ENCODE assay signal across 1 cellular context in the genomic region with DNA sequence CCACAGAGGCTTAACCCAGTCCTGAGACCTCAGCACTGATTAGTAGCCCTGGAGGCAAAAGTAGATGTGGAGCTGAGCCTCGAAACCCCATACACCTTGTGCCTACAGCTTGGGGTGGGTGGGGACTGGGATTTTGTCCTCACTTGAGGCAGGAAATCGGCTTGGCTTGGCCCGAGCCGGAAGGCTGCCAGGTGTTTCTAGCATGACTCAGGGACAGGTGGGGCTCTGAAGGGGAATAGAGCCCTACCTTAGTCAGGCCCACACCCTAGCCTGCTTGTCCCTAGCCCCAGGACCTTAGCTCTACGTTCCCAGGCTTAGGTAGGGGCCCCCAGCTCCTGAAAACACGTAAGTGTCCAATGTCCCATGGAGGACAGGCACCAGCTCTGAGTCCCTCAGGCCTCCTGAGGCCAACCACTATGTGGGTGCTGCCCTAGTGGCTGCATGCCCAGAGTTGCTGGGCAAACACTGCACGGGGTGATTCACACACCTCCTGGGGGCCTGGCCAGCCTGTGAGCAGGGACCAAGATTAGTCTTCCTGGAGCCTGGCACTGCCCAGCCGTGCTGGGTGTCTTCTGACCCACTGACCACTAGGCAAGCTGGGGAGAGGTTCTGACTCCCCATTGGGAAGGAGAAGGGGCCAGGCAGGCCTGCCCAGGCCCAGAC.
TF ChIP-seq lines count a peak whose summit lies in the region.

No MANE protein-coding gene starts in this region.

TF ChIP-seq in GM12878, 131 proteins besides CTCF, POLR2A, EP300 and RAD21 (continued from another document):
- TF ChIP-seq, protein P1, sequence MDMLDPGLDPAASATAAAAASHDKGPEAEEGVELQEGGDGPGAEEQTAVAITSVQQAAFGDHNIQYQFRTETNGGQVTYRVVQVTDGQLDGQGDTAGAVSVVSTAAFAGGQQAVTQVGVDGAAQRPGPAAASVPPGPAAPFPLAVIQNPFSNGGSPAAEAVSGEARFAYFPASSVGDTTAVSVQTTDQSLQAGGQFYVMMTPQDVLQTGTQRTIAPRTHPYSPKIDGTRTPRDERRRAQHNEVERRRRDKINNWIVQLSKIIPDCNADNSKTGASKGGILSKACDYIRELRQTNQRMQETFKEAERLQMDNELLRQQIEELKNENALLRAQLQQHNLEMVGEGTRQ (IDR thresholded peaks at IDR 0.05; ENCODE audit: borderline replicate concordance, low read depth, low read length): no peak
- TF ChIP-seq, protein P2, sequence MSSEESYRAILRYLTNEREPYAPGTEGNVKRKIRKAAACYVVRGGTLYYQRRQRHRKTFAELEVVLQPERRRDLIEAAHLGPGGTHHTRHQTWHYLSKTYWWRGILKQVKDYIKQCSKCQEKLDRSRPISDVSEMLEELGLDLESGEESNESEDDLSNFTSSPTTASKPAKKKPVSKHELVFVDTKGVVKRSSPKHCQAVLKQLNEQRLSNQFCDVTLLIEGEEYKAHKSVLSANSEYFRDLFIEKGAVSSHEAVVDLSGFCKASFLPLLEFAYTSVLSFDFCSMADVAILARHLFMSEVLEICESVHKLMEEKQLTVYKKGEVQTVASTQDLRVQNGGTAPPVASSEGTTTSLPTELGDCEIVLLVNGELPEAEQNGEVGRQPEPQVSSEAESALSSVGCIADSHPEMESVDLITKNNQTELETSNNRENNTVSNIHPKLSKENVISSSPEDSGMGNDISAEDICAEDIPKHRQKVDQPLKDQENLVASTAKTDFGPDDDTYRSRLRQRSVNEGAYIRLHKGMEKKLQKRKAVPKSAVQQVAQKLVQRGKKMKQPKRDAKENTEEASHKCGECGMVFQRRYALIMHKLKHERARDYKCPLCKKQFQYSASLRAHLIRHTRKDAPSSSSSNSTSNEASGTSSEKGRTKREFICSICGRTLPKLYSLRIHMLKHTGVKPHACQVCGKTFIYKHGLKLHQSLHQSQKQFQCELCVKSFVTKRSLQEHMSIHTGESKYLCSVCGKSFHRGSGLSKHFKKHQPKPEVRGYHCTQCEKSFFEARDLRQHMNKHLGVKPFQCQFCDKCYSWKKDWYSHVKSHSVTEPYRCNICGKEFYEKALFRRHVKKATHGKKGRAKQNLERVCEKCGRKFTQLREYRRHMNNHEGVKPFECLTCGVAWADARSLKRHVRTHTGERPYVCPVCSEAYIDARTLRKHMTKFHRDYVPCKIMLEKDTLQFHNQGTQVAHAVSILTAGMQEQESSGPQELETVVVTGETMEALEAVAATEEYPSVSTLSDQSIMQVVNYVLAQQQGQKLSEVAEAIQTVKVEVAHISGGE (CRISPR knock-in tag; IDR thresholded peaks at IDR 0.05): no peak
- TF ChIP-seq FOXM1 (IDR thresholded peaks at IDR 0.05; ENCODE audit: low read depth, low read length) (no peak), CEBPB (IDR thresholded peaks at IDR 0.05; ENCODE audit: borderline replicate concordance in 1 of 2, low read depth in 2 of 2, low read length in 2 of 2) (no peak), ETV6 (conservative IDR thresholded peaks at IDR 0.05 in 1 of 2, IDR thresholded peaks at IDR 0.05 in 1 of 2; ENCODE audit: borderline replicate concordance in 1 of 2, low read depth in 1 of 2) (no peak)
- TF ChIP-seq, protein P3, sequence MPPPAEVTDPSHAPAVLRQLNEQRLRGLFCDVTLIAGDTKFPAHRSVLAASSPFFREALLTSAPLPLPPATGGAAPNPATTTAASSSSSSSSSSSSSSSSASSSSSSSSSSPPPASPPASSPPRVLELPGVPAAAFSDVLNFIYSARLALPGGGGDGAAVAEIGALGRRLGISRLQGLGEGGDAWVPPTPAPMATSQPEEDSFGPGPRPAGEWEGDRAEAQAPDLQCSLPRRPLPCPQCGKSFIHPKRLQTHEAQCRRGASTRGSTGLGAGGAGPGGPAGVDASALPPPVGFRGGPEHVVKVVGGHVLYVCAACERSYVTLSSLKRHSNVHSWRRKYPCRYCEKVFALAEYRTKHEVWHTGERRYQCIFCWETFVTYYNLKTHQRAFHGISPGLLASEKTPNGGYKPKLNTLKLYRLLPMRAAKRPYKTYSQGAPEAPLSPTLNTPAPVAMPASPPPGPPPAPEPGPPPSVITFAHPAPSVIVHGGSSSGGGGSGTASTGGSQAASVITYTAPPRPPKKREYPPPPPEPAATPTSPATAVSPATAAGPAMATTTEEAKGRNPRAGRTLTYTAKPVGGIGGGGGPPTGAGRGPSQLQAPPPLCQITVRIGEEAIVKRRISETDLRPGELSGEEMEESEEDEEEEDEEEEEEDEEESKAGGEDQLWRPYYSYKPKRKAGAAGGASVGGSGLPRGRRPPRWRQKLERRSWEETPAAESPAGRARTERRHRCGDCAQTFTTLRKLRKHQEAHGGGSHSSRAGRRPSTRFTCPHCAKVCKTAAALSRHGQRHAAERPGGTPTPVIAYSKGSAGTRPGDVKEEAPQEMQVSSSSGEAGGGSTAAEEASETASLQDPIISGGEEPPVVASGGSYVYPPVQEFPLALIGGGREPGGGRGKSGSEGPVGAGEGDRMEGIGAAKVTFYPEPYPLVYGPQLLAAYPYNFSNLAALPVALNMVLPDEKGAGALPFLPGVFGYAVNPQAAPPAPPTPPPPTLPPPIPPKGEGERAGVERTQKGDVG (CRISPR knock-in tag; IDR thresholded peaks at IDR 0.05): no peak
